Comparison of ENCODE assay signal across 29 cellular contexts in genomic region chr5:129474544-129474943, GRCh38. TPM values are rescaled to one million over a fixed set of nuclear protein-coding genes. Genes with fewer than 3 reads are reported as not detected.
"Had no signal": no experiment of that assay in that cellular context is flagged by ENCODE, and none has a peak within 500 bp of the region (broad histone marks: within the 10 kb centered on the region; RNA-seq: fewer than 3 reads in every experiment).

No MANE protein-coding gene starts in this region.

- ATAC-seq: activated CD4-positive, CD25-positive, alpha-beta regulatory T cell treated with anti-CD3 and anti-CD28 coated beads, Interleukin-2, amount 50 U/mL, for 24 hours; activated CD8-positive, alpha-beta memory T cell treated with anti-CD3 and anti-CD28 coated beads, Interleukin-2, amount 10 ng/mL, durations not matched to agents 7 days and 5 days; activated CD8-positive, alpha-beta T cell treated with anti-CD3 and anti-CD28 coated beads for 36 hours; body of pancreas; left lobe of liver had no signal

- H2AFZ ChIP-seq: hepatocyte had no signal

- H3K9me3 ChIP-seq: body of pancreas, sigmoid colon, thoracic aorta, vagina had no signal

- H3K4me1 ChIP-seq: body of pancreas, sigmoid colon, vagina had no signal

- DNase-seq: activated CD4-positive, alpha-beta T cell treated with anti-CD3 and anti-CD28 coated beads, Interleukin-2, amount 10 ng/mL, durations not matched to agents 7 days and 5 days; activated CD8-positive, alpha-beta memory T cell treated with anti-CD3 and anti-CD28 coated beads, Interleukin-2, amount 10 ng/mL, durations not matched to agents 7 days and 5 days; activated CD8-positive, alpha-beta T cell treated with anti-CD3 and anti-CD28 coated beads for 36 hours; activated effector memory CD4-positive, alpha-beta T cell treated with anti-CD3 and anti-CD28 coated beads, Interleukin-2, amount 50 U/mL, for 16 hours; activated naive CD4-positive, alpha-beta T cell treated with anti-CD3 and anti-CD28 coated beads, Interleukin-2, amount 10 ng/mL, durations not matched to agents 7 days and 5 days; activated T-cell treated with anti-CD3 and anti-CD28 coated beads for 4 hours; body of pancreas; glutamatergic neuron; immature natural killer cell; retina; sigmoid colon; stimulated activated CD4-positive, alpha-beta T cell treated with anti-CD3 and anti-CD28 coated beads, Interleukin-2, amount 100 ng/mL, for 48 hours; stimulated activated naive CD4-positive, alpha-beta T cell; T-helper 9 cell had no signal

- H3K4me3 ChIP-seq: body of pancreas, cardiac muscle cell, hepatocyte, sigmoid colon, thoracic aorta, vagina had no signal

- H3K4me2 ChIP-seq: hepatocyte had no signal

- H3K27ac ChIP-seq: body of pancreas, cardiac muscle cell, hepatocyte, sigmoid colon, thoracic aorta, vagina, VCaP had no signal

- H3K36me3 Mint-ChIP-seq: activated CD8-positive, alpha-beta memory T cell treated with anti-CD3 and anti-CD28 coated beads, Interleukin-2, amount 10 ng/mL, durations not matched to agents 7 days and 5 days; activated naive CD4-positive, alpha-beta T cell treated with anti-CD3 and anti-CD28 coated beads, Interleukin-2, amount 10 ng/mL, durations not matched to agents 7 days and 5 days; immature natural killer cell; type B pancreatic cell had no signal

- H3K27ac Mint-ChIP-seq: activated CD4-positive, alpha-beta T cell treated with anti-CD3 and anti-CD28 coated beads, Interleukin-2, amount 10 ng/mL, durations not matched to agents 7 days and 5 days; activated CD8-positive, alpha-beta memory T cell treated with anti-CD3 and anti-CD28 coated beads, Interleukin-2, amount 10 ng/mL, durations not matched to agents 7 days and 5 days; activated CD8-positive, alpha-beta T cell treated with anti-CD3 and anti-CD28 coated beads for 36 hours; activated naive CD4-positive, alpha-beta T cell treated with anti-CD3 and anti-CD28 coated beads, Interleukin-2, amount 10 ng/mL, durations not matched to agents 7 days and 5 days; immature natural killer cell; nephron; type B pancreatic cell had no signal

- H3K4me3 Mint-ChIP-seq: activated CD4-positive, alpha-beta T cell treated with anti-CD3 and anti-CD28 coated beads, Interleukin-2, amount 10 ng/mL, durations not matched to agents 7 days and 5 days; activated CD8-positive, alpha-beta memory T cell treated with anti-CD3 and anti-CD28 coated beads, Interleukin-2, amount 10 ng/mL, durations not matched to agents 7 days and 5 days; activated CD8-positive, alpha-beta T cell treated with anti-CD3 and anti-CD28 coated beads for 36 hours; activated naive CD4-positive, alpha-beta T cell treated with anti-CD3 and anti-CD28 coated beads, Interleukin-2, amount 10 ng/mL, durations not matched to agents 7 days and 5 days; immature natural killer cell; nephron; type B pancreatic cell had no signal

- H3K9me3 Mint-ChIP-seq: activated CD4-positive, alpha-beta T cell treated with anti-CD3 and anti-CD28 coated beads, Interleukin-2, amount 10 ng/mL, durations not matched to agents 7 days and 5 days; activated CD8-positive, alpha-beta T cell treated with anti-CD3 and anti-CD28 coated beads for 36 hours; activated naive CD4-positive, alpha-beta T cell treated with anti-CD3 and anti-CD28 coated beads, Interleukin-2, amount 10 ng/mL, durations not matched to agents 7 days and 5 days; nephron; type B pancreatic cell had no signal

- H3K27me3 ChIP-seq: body of pancreas, cardiac muscle cell, hepatocyte, sigmoid colon, vagina had no signal

- H3K36me3 ChIP-seq: sigmoid colon, thoracic aorta, vagina had no signal

- H3K4me1 Mint-ChIP-seq: activated CD4-positive, alpha-beta T cell treated with anti-CD3 and anti-CD28 coated beads, Interleukin-2, amount 10 ng/mL, durations not matched to agents 7 days and 5 days; activated CD8-positive, alpha-beta memory T cell treated with anti-CD3 and anti-CD28 coated beads, Interleukin-2, amount 10 ng/mL, durations not matched to agents 7 days and 5 days; activated naive CD4-positive, alpha-beta T cell treated with anti-CD3 and anti-CD28 coated beads, Interleukin-2, amount 10 ng/mL, durations not matched to agents 7 days and 5 days; immature natural killer cell had no signal

- H3K27me3 Mint-ChIP-seq: activated CD4-positive, alpha-beta T cell treated with anti-CD3 and anti-CD28 coated beads, Interleukin-2, amount 10 ng/mL, durations not matched to agents 7 days and 5 days; activated CD8-positive, alpha-beta memory T cell treated with anti-CD3 and anti-CD28 coated beads, Interleukin-2, amount 10 ng/mL, durations not matched to agents 7 days and 5 days; activated CD8-positive, alpha-beta T cell treated with anti-CD3 and anti-CD28 coated beads for 36 hours; activated naive CD4-positive, alpha-beta T cell treated with anti-CD3 and anti-CD28 coated beads, Interleukin-2, amount 10 ng/mL, durations not matched to agents 7 days and 5 days; type B pancreatic cell had no signal

- FAIRE-seq: endometrium, frontal cortex had no signal

RNA-seq across cellular contexts. Expression of gene ADAMTS19, which starts 14.4 kb away (rescaled TPM):
- total RNA-seq: activated CD4-positive, alpha-beta T cell treated with anti-CD3 and anti-CD28 coated beads, Interleukin-2, amount 10 ng/mL, durations not matched to agents 7 days and 5 days; activated CD8-positive, alpha-beta memory T cell treated with anti-CD3 and anti-CD28 coated beads, Interleukin-2, amount 10 ng/mL, durations not matched to agents 7 days and 5 days; activated CD8-positive, alpha-beta T cell treated with anti-CD3 and anti-CD28 coated beads for 36 hours; lung microvascular endothelial cell; myocyte; posterior vena cava; T-helper 1 cell treated with Interleukin-12 subunit alpha and Interleukin-12 subunit beta and Interleukin-4 antibody, amounts not matched to agents 30 ng/mL and 1 ng/mL, for 36 hours had no signal
- polyA plus RNA-seq: immature natural killer cell had no signal
